ENCODE assay signal across 29 cellular contexts in the genomic region with DNA sequence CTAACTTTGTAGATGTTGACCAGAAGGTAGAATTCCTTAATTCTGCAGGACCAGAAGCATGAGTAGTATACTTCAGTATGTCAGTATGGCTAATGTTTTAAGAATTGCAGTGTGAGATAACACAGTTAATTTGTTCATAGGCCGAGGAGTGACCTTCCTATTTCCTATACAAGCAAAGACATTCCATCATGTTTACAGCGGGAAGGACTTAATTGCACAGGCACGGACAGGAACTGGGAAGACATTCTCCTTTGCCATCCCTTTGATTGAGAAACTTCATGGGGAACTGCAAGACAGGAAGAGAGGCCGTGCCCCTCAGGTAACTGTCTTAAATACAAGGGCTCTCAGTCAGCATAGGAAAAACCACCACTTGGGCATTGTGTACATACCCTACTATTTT.
"Had no signal": no experiment of that assay in that cellular context is flagged by ENCODE, and none has a peak within 500 bp of the region (broad histone marks: within the 10 kb centered on the region; RNA-seq: fewer than 3 reads in every experiment).

No MANE protein-coding gene starts in this region.

- H3K9me3 Mint-ChIP-seq: naive thymus-derived CD8-positive, alpha-beta T cell; nephron; neural crest cell; stimulated activated naive B cell treated with anti-CD40 and anti-IgM and Interleukin-4, amounts not matched to agents 10 μg/mL and 1 μg/mL and 100 μg/mL, for 72 hours had no signal

- FAIRE-seq: islet of Langerhans, kidney, pancreas had no signal

- ATAC-seq: left colon; left lung; lower lobe of right lung; naive thymus-derived CD8-positive, alpha-beta T cell; pancreas; right cardiac atrium; sciatic nerve; stimulated activated naive B cell treated with anti-CD40 and anti-IgM and Interleukin-4, amounts not matched to agents 10 μg/mL and 1 μg/mL and 100 μg/mL, for 72 hours; stimulated activated naive CD8-positive, alpha-beta T cell treated with anti-CD3 and anti-CD28 coated beads, Interleukin-15, Interleukin-2, amounts not matched to agents 100 U/mL and 50 U/mL, for 24 hours had no signal

- H3K27me3 Mint-ChIP-seq: naive thymus-derived CD8-positive, alpha-beta T cell; stimulated activated naive B cell treated with anti-CD40 and anti-IgM and Interleukin-4, amounts not matched to agents 10 μg/mL and 1 μg/mL and 100 μg/mL, for 72 hours had no signal

- H3K4me3 Mint-ChIP-seq: naive thymus-derived CD8-positive, alpha-beta T cell; nephron; neural crest cell; stimulated activated naive B cell treated with anti-CD40 and anti-IgM and Interleukin-4, amounts not matched to agents 10 μg/mL and 1 μg/mL and 100 μg/mL, for 72 hours had no signal

- DNase-seq: kidney; left colon; left lung; lower lobe of right lung; mammary epithelial cell; mesenchymal stem cell; naive thymus-derived CD8-positive, alpha-beta T cell; nucleus accumbens; pancreas; posterior cingulate gyrus; retina; right cardiac atrium; stimulated activated CD4-positive, alpha-beta T cell treated with anti-CD3 and anti-CD28 coated beads, Interleukin-12 subunit alpha, Interleukin-12 subunit beta, amount 100 ng/mL, for 4 hours; stimulated activated CD4-positive, alpha-beta T cell treated with anti-CD3 and anti-CD28 coated beads, Interleukin-15, amount 100 ng/mL, for 24 hours; stimulated activated CD4-positive, alpha-beta T cell treated with anti-CD3 and anti-CD28 coated beads, Interleukin-2, amount 100 ng/mL, for 24 hours; stimulated activated CD4-positive, alpha-beta T cell treated with anti-CD3 and anti-CD28 coated beads, Interleukin-4, amount 100 ng/mL, for 1 hour; stimulated activated naive B cell treated with anti-CD40 and anti-IgM and Interleukin-4, amounts not matched to agents 10 μg/mL and 1 μg/mL and 100 μg/mL, for 72 hours; stimulated activated naive CD8-positive, alpha-beta T cell treated with anti-CD3 and anti-CD28 coated beads, Interleukin-15, Interleukin-2, amounts not matched to agents 100 U/mL and 50 U/mL, for 24 hours; stomach; testis; thyroid gland; transverse colon; upper lobe of left lung had no signal

- H3K27ac ChIP-seq: left lung, lower lobe of right lung, pancreas, prostate gland, skin epidermis, stomach, testis, thyroid gland, transverse colon, upper lobe of left lung had no signal

- H3K4me1 ChIP-seq: prostate gland, thyroid gland had no signal

- H3K9me3 ChIP-seq: left lung, lower lobe of right lung, pancreas, prostate gland, stomach, testis, thyroid gland, transverse colon, upper lobe of left lung had no signal

- H3K4me3 ChIP-seq: left lung, lower lobe of right lung, pancreas, prostate gland, skin epidermis, stomach, testis, thyroid gland, transverse colon, upper lobe of left lung had no signal

- H3K27me3 ChIP-seq: left lung, pancreas, stomach, testis, thyroid gland, transverse colon, upper lobe of left lung had no signal

- H3K4me1 Mint-ChIP-seq: nephron had no signal

- H3K27ac Mint-ChIP-seq: nephron; stimulated activated naive B cell treated with anti-CD40 and anti-IgM and Interleukin-4, amounts not matched to agents 10 μg/mL and 1 μg/mL and 100 μg/mL, for 72 hours had no signal
